In genomic region chr7:50610521-50611277, GRCh38 we compare ENCODE assay signal across 8 cellular contexts. TPM values are rescaled to one million over a fixed set of nuclear protein-coding genes. Genes with fewer than 3 reads are reported as not detected.
DNase-seq lines count a peak whose midpoint lies in the region; ATAC-seq, FAIRE-seq and TF ChIP-seq lines count a peak whose summit lies in the region.

No MANE protein-coding gene starts in this region.

- H2AFZ ChIP-seq in astrocyte (ENCODE audit: low read depth, low read length) = no peak overlapping the region

- H3K27me3 ChIP-seq in astrocyte (ENCODE audit: insufficient read depth, low read length) = no peaks in the 10 kb centered on the region
- H3K27me3 ChIP-seq in body of pancreas = no peaks in the 10 kb centered on the region
- H3K27me3 ChIP-seq in pancreas = no peaks in the 10 kb centered on the region

- H3K79me2 ChIP-seq in astrocyte (ENCODE audit: insufficient read depth, low read length) = peaks cover 3% of the 10 kb centered on the region

- H4K20me1 ChIP-seq in astrocyte (ENCODE audit: insufficient read depth, low read length) = peaks cover 62% of the 10 kb centered on the region

- H3K36me3 Mint-ChIP-seq in activated naive CD4-positive, alpha-beta T cell treated with anti-CD3 and anti-CD28 coated beads for 36 hours (ENCODE audit: low read depth) = peaks cover 9% of the 10 kb centered on the region
- H3K36me3 Mint-ChIP-seq in astrocyte (ENCODE audit: low read depth, unreplicated experiment) = peaks cover 28% of the 10 kb centered on the region
- no peaks in the 10 kb centered on the region for H3K36me3 Mint-ChIP-seq in stimulated activated naive CD8-positive, alpha-beta T cell treated with anti-CD3 and anti-CD28 coated beads, Interleukin-15, Interleukin-2, amounts not matched to agents 100 ng/mL and 50 ng/mL, for 24 hours (ENCODE audit: low read depth)

- intact Hi-C loops in activated naive CD4-positive, alpha-beta T cell treated with anti-CD3 and anti-CD28 coated beads for 36 hours (cut with micrococcal nuclease) = loop anchor here (1.0 to 5.0 kb wide), 4 partner anchors 15 to 527 kb away; no protein-coding TSS in a partner anchor
- intact Hi-C loops in body of pancreas (cut with DNase I) = no loop called here
- intact Hi-C loops in pancreas (cut with DNase I) = loop anchor here in 1 of 3 donors (10.0 kb wide), 1 partner anchor 544 kb away; no protein-coding TSS in a partner anchor

- no peak overlapping the region for H3K27ac Mint-ChIP-seq in activated naive CD4-positive, alpha-beta T cell treated with anti-CD3 and anti-CD28 coated beads for 36 hours
- H3K27ac Mint-ChIP-seq in astrocyte (ENCODE audit: unreplicated experiment) = no peak overlapping the region
- H3K27ac Mint-ChIP-seq in stimulated activated naive CD8-positive, alpha-beta T cell treated with anti-CD3 and anti-CD28 coated beads, Interleukin-15, Interleukin-2, amounts not matched to agents 100 ng/mL and 50 ng/mL, for 24 hours = peak overlapping the region; percentile 9

- H3K36me3 ChIP-seq in astrocyte (ENCODE audit: insufficient read depth, low read length) (peaks cover 41% of the 10 kb centered on the region), body of pancreas (replicated peaks in 1 of 2; ENCODE audit: insufficient read depth in 1 of 2, low read depth in 2 of 2) (peaks cover 13 to 60% of the 10 kb centered on the region in 2 donors), pancreas (peaks cover 12 to 68% (median 53%) of the 10 kb centered on the region in 3 donors)

- 69 to 72% methylated on average over 6 of the region's 6 CpGs for WGBS in body of pancreas, 2 donors
- 67 to 73% methylated on average over 6 of the region's 6 CpGs for WGBS in pancreas, 2 donors

- peaks cover 26% of the 10 kb centered on the region for H3K4me1 Mint-ChIP-seq in activated naive CD4-positive, alpha-beta T cell treated with anti-CD3 and anti-CD28 coated beads for 36 hours (ENCODE audit: low read depth)
- peaks cover 10% of the 10 kb centered on the region for H3K4me1 Mint-ChIP-seq in astrocyte (ENCODE audit: low read depth, unreplicated experiment)
- H3K4me1 Mint-ChIP-seq in stimulated activated naive CD8-positive, alpha-beta T cell treated with anti-CD3 and anti-CD28 coated beads, Interleukin-15, Interleukin-2, amounts not matched to agents 100 ng/mL and 50 ng/mL, for 24 hours (ENCODE audit: low read depth) = peaks cover 39% of the 10 kb centered on the region

- H3K4me3 ChIP-seq in astrocyte (ENCODE audit: insufficient read depth, low read depth, low read length) (no peak overlapping the region), body of pancreas (no peak overlapping the region), pancreas (no peak overlapping the region)

- DNase-seq in activated naive CD4-positive, alpha-beta T cell treated with anti-CD3 and anti-CD28 coated beads for 36 hours = peak; percentile 80
- no peak for DNase-seq in activated naive CD4-positive, alpha-beta T cell (lab: John Stamatoyannopoulos, UW)
- DNase-seq in NOMO-1 (lab: John Stamatoyannopoulos, UW; ENCODE audit: unreplicated experiment in 2 of 2) = peak; percentile 80 to 93
- peak; percentile 81 for DNase-seq in astrocyte (ENCODE audit: low read depth)
- DNase-seq in NCI-H1092 (lab: John Stamatoyannopoulos, UW) = no peak
- no peak for DNase-seq in body of pancreas
- DNase-seq in pancreas = no peak

- no peak overlapping the region for H3K9ac ChIP-seq in astrocyte (ENCODE audit: low read length)

- TF ChIP-seq CTCF in astrocyte (IDR thresholded peaks at IDR 0.05; ENCODE audit: insufficient read depth, low read depth, low read length) = no peak
- no peak for TF ChIP-seq CTCF in body of pancreas (IDR thresholded peaks at IDR 0.05)
- TF ChIP-seq CTCF in pancreas (IDR thresholded peaks at IDR 0.05) = no peak

- peak overlapping the region; percentile 24 for H3K4me2 ChIP-seq in astrocyte (ENCODE audit: low read length)

- TF ChIP-seq POLR2A in body of pancreas (IDR thresholded peaks at IDR 0.05) = no peak

- H3K27ac ChIP-seq in astrocyte (ENCODE audit: low read depth, low read length) = no peak overlapping the region
- no peak overlapping the region for H3K27ac ChIP-seq in body of pancreas
- H3K27ac ChIP-seq in pancreas = no peak overlapping the region

- no peak overlapping the region for H3K4me3 Mint-ChIP-seq in activated naive CD4-positive, alpha-beta T cell treated with anti-CD3 and anti-CD28 coated beads for 36 hours
- H3K4me3 Mint-ChIP-seq in astrocyte (ENCODE audit: unreplicated experiment) = no peak overlapping the region
- H3K4me3 Mint-ChIP-seq in stimulated activated naive CD8-positive, alpha-beta T cell treated with anti-CD3 and anti-CD28 coated beads, Interleukin-15, Interleukin-2, amounts not matched to agents 100 ng/mL and 50 ng/mL, for 24 hours = no peak overlapping the region

- no peaks in the 10 kb centered on the region for H3K27me3 Mint-ChIP-seq in activated naive CD4-positive, alpha-beta T cell treated with anti-CD3 and anti-CD28 coated beads for 36 hours (ENCODE audit: low read depth)
- H3K27me3 Mint-ChIP-seq in astrocyte (ENCODE audit: low read depth, unreplicated experiment) = no peaks in the 10 kb centered on the region
- no peaks in the 10 kb centered on the region for H3K27me3 Mint-ChIP-seq in stimulated activated naive CD8-positive, alpha-beta T cell treated with anti-CD3 and anti-CD28 coated beads, Interleukin-15, Interleukin-2, amounts not matched to agents 100 ng/mL and 50 ng/mL, for 24 hours

- CTCF ChIA-PET in activated naive CD4-positive, alpha-beta T cell treated with anti-CD3 and anti-CD28 coated beads for 36 hours (lab: Charles Lee) = interaction anchor here (0.6 to 10.2 kb wide), 4 partner anchors 13 to 142 kb away, joined by 3 to 73 read pairs (median 7); no protein-coding TSS in a partner anchor

- no peaks in the 10 kb centered on the region for H3K9me3 ChIP-seq in astrocyte (ENCODE audit: insufficient read depth, low read depth, low read length)
- H3K9me3 ChIP-seq in body of pancreas = no peaks in the 10 kb centered on the region
- H3K9me3 ChIP-seq in pancreas = no peaks in the 10 kb centered on the region

- H3K9me3 Mint-ChIP-seq in activated naive CD4-positive, alpha-beta T cell treated with anti-CD3 and anti-CD28 coated beads for 36 hours = peaks cover 5% of the 10 kb centered on the region
- H3K9me3 Mint-ChIP-seq in astrocyte (ENCODE audit: unreplicated experiment) = no peaks in the 10 kb centered on the region
- H3K9me3 Mint-ChIP-seq in stimulated activated naive CD8-positive, alpha-beta T cell treated with anti-CD3 and anti-CD28 coated beads, Interleukin-15, Interleukin-2, amounts not matched to agents 100 ng/mL and 50 ng/mL, for 24 hours = peaks cover 5% of the 10 kb centered on the region

- FAIRE-seq in astrocyte (lab: Jason Lieb, UNC) = peak; percentile 26
- no peak for FAIRE-seq in pancreas (lab: Jason Lieb, UNC)

- H3K4me1 ChIP-seq in astrocyte (ENCODE audit: insufficient read depth, low read length) (peaks cover 13% of the 10 kb centered on the region), body of pancreas (peaks cover 15% of the 10 kb centered on the region), pancreas (peaks cover 5 to 16% (median 13%) of the 10 kb centered on the region in 3 donors)

- ATAC-seq in body of pancreas (no peak), pancreas (no peak)

RNA-seq across cellular contexts. Expression of gene DDC, which starts 45.5 kb away (rescaled TPM):
- total RNA-seq in activated naive CD4-positive, alpha-beta T cell treated with anti-CD3 and anti-CD28 coated beads for 36 hours = under 1 TPM in 1 of 2 experiments, not detected in 1; 0.38 TPM
- total RNA-seq in astrocyte (not detected in 2 replicates), body of pancreas (10 to 100 TPM in 1 of 2 donors, 1 to 10 TPM in 1; 6.6 to 17.1 TPM), pancreas (10 to 100 TPM in 3 of 6 donors, 1 to 10 TPM in 3; 2.7 to 18.1 (median 12.0) TPM)
- 10 to 100 TPM in 1 of 2 donors, 1 to 10 TPM in 1; 6.2 to 25.2 TPM for polyA plus RNA-seq in pancreas

Comparison
In these comparisons a context has a peak if more than half of its experiments do, and no peak if none do; other contexts are left out.
1. DNase-seq: peak in activated naive CD4-positive, alpha-beta T cell treated with anti-CD3 and anti-CD28 coated beads for 36 hours (single experiment), NOMO-1 (2 of 2) and astrocyte (single experiment); none in activated naive CD4-positive, alpha-beta T cell (0 of 4), NCI-H1092 (single experiment), body of pancreas (0 of 4) and pancreas (0 of 6).